ENCODE assay signal across 18 cellular contexts in genomic region chr1:112528076-112528475, GRCh38. TPM values are rescaled to one million over a fixed set of nuclear protein-coding genes. Genes with fewer than 3 reads are reported as not detected.
"Had no signal": no experiment of that assay in that cellular context is flagged by ENCODE, and none has a peak within 500 bp of the region (broad histone marks: within the 10 kb centered on the region; RNA-seq: fewer than 3 reads in every experiment).

No MANE protein-coding gene starts in this region.

- H3K27me3 Mint-ChIP-seq: activated CD4-positive, alpha-beta memory T cell treated with anti-CD3 and anti-CD28 coated beads for 36 hours; activated naive CD8-positive, alpha-beta T cell treated with anti-CD3 and anti-CD28 coated beads for 36 hours had no signal

- ATAC-seq: gastroesophageal sphincter, heart left ventricle, lower lobe of right lung, natural killer cell, upper lobe of right lung had no signal

- H3K4me3 ChIP-seq: gastroesophageal sphincter, heart left ventricle, lower lobe of right lung, sigmoid colon, spleen, upper lobe of right lung had no signal

- DNase-seq: activated CD4-positive, alpha-beta memory T cell treated with anti-CD3 and anti-CD28 coated beads for 36 hours; activated CD4-positive, alpha-beta T cell treated with anti-CD3 and anti-CD28 coated beads for 48 hours; activated CD4-positive, CD25-positive, alpha-beta regulatory T cell; activated naive CD4-positive, alpha-beta T cell treated with Interleukin-2 at 50 U/mL for 16 hours; activated naive CD8-positive, alpha-beta T cell treated with anti-CD3 and anti-CD28 coated beads for 36 hours; activated T-cell treated with anti-CD3 and anti-CD28 coated beads, Interleukin-2, amount 50 U/mL, for 48 hours; heart left ventricle; lower lobe of right lung; midbrain; natural killer cell; retina; sigmoid colon; spleen; stimulated activated CD4-positive, alpha-beta T cell treated with anti-CD3 and anti-CD28 coated beads, Interleukin-4, amount 100 ng/mL, for 24 hours; stimulated activated naive CD4-positive, alpha-beta T cell treated with Interleukin-2 at 50 U/mL for 16 hours; T-helper 2 cell; upper lobe of right lung had no signal

- H3K4me3 Mint-ChIP-seq: activated CD4-positive, alpha-beta memory T cell treated with anti-CD3 and anti-CD28 coated beads for 36 hours; activated naive CD8-positive, alpha-beta T cell treated with anti-CD3 and anti-CD28 coated beads for 36 hours; natural killer cell had no signal

- H3K27ac Mint-ChIP-seq: activated CD4-positive, alpha-beta memory T cell treated with anti-CD3 and anti-CD28 coated beads for 36 hours; activated naive CD8-positive, alpha-beta T cell treated with anti-CD3 and anti-CD28 coated beads for 36 hours; natural killer cell had no signal

- H3K27ac ChIP-seq: gastroesophageal sphincter, heart left ventricle, lower lobe of right lung, sigmoid colon, spleen, upper lobe of right lung had no signal

- H3K9me3 ChIP-seq: gastroesophageal sphincter, heart left ventricle, lower lobe of right lung, sigmoid colon, spleen, upper lobe of right lung had no signal

- H3K9me3 Mint-ChIP-seq: activated CD4-positive, alpha-beta memory T cell treated with anti-CD3 and anti-CD28 coated beads for 36 hours; activated naive CD8-positive, alpha-beta T cell treated with anti-CD3 and anti-CD28 coated beads for 36 hours; natural killer cell had no signal

- H3K4me1 Mint-ChIP-seq: activated naive CD8-positive, alpha-beta T cell treated with anti-CD3 and anti-CD28 coated beads for 36 hours; natural killer cell had no signal

- H3K36me3 ChIP-seq: upper lobe of right lung had no signal

- H3K27me3 ChIP-seq: gastroesophageal sphincter, heart left ventricle, sigmoid colon, spleen, upper lobe of right lung had no signal

- H3K36me3 Mint-ChIP-seq: activated naive CD8-positive, alpha-beta T cell treated with anti-CD3 and anti-CD28 coated beads for 36 hours; natural killer cell had no signal

- H3K4me1 ChIP-seq: gastroesophageal sphincter, lower lobe of right lung, spleen, upper lobe of right lung had no signal

RNA-seq across cellular contexts. Expression of gene WNT2B, which starts 19.3 kb away (rescaled TPM):
- total RNA-seq: activated naive CD8-positive, alpha-beta T cell treated with anti-CD3 and anti-CD28 coated beads for 36 hours had no signal
